15 cellular contexts compared by ENCODE assay signal in the genomic region with DNA sequence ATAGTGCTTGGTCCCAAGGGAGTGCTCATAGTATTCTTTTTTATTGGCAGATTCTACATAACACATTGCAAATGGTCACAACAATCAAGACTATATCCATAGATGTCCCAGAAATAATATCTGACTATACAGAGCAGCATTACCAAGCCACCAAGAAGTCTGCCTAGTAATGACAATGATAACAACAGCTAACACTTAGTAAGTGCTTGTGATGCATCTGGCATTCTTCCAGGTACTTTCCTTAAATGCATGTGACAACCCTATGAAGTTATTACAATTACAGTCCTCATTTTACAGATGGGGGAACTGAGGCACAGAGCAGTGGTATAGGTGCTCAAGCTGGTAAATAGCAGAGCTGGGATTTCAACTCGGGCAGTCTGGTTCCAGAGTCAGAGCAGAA. TPM values are rescaled to one million over a fixed set of nuclear protein-coding genes. Genes with fewer than 3 reads are reported as not detected.
DNase-seq lines count a peak whose midpoint lies in the region; ATAC-seq, FAIRE-seq and TF ChIP-seq lines count a peak whose summit lies in the region.
"Had no signal": no experiment of that assay in that cellular context is flagged by ENCODE, and none has a peak within 500 bp of the region (broad histone marks: within the 10 kb centered on the region; RNA-seq: fewer than 3 reads in every experiment).

No MANE protein-coding gene starts in this region.

- H3K9me2 ChIP-seq in PC-9 (ENCODE audit: insufficient read depth), result no peaks in the 10 kb centered on the region

- peak; percentile 86 for ATAC-seq in GM12878
- ATAC-seq in left lung, result peak; percentile 24
- ATAC-seq in HG02885 (IDR thresholded peaks at IDR 0.05; ENCODE audit: poor library complexity, unreplicated experiment), result no peak

- intact Hi-C loops in GM12878 (cut with micrococcal nuclease; ENCODE audit: unreplicated experiment) (no loop called here), left lung (cut with DNase I) (no loop called here), PC-9 (cut with micrococcal nuclease; ENCODE audit: unreplicated experiment) (loop anchor here (10.0 kb wide), 1 partner anchor 804 kb away; no protein-coding TSS in a partner anchor)

- RAD21 ChIA-PET in GM12878 (lab: Charles Lee; ENCODE audit: unreplicated experiment), result interaction anchor here (0.7 to 1.9 kb wide), 7 partner anchors 9 to 57 kb away, joined by 3 to 9 read pairs (median 4); no protein-coding TSS in a partner anchor

- no peaks in the 10 kb centered on the region for H3K9me3 ChIP-seq in HEK293 (ENCODE audit: control insufficient read depth, insufficient read depth, low read depth, low read length)
- H3K9me3 ChIP-seq in GM12878 (replicated peaks; ENCODE audit: control insufficient read depth, insufficient read depth, low read length), result no peaks in the 10 kb centered on the region
- no peaks in the 10 kb centered on the region for H3K9me3 ChIP-seq in left lung
- H3K9me3 ChIP-seq in PC-9 (ENCODE audit: insufficient read depth, low read depth), result no peaks in the 10 kb centered on the region
- H3K9me3 ChIP-seq: sigmoid colon, thoracic aorta had no signal

- TF ChIP-seq POLR2A in GM12878 (IDR thresholded peaks at IDR 0.05; ENCODE audit: low read depth, low read length), result no peak

- no peak overlapping the region for H3K9ac ChIP-seq in GM12878 (ENCODE audit: control insufficient read depth, insufficient read depth, low read length)

- TF ChIP-seq CTCF in HEK293 (tag by site-specific recombination; IDR thresholded peaks at IDR 0.05), result no peak
- TF ChIP-seq CTCF in GM12878 (IDR thresholded peaks at IDR 0.05 in 2 of 3, conservative IDR thresholded peaks at IDR 0.05 in 1 of 3; ENCODE audit: control insufficient read depth in 2 of 3, extremely low read depth in 1 of 3, insufficient read depth in 1 of 3, low read depth in 3 of 3, low read length in 3 of 3), result no peak
- no peak for TF ChIP-seq CTCF in left lung (IDR thresholded peaks at IDR 0.05)
- no peak for TF ChIP-seq CTCF in PC-9 (conservative IDR thresholded peaks at IDR 0.05)

- peaks cover 0 to 3% of the 10 kb centered on the region in 2 experiments; a peak in 1 of 3 replicates for H3K36me3 ChIP-seq in HEK293 (ENCODE audit: control insufficient read depth in 2 of 2, insufficient read depth in 1 of 2, low read length in 2 of 2)
- H3K36me3 ChIP-seq in GM12878 (ENCODE audit: control insufficient read depth in 2 of 2, insufficient read depth in 2 of 2, low read length in 1 of 2), result peaks cover 2 to 8% of the 10 kb centered on the region in 2 experiments
- H3K36me3 ChIP-seq in left lung, result no peaks in the 10 kb centered on the region
- H3K36me3 ChIP-seq in PC-9 (ENCODE audit: low read depth), result no peaks in the 10 kb centered on the region
- H3K36me3 ChIP-seq: sigmoid colon, thoracic aorta had no signal

- SMC1A ChIA-PET in GM12878 (lab: Charles Lee; ENCODE audit: uncharacterized antibody, unreplicated experiment), result interaction anchor here (0.6 to 2.2 kb wide), 10 partner anchors 8 to 140 kb away, joined by 3 to 9 read pairs (median 4); no protein-coding TSS in a partner anchor

- CTCF ChIA-PET in HEK293 (lab: Yijun Ruan, JAX), result interaction anchor here (0.6 kb wide), 1 partner anchor 1306 kb away, joined by 4 read pairs; no protein-coding TSS in a partner anchor
- CTCF ChIA-PET in GM12878 (lab: Yijun Ruan, JAX), result interaction anchor here (0.7 to 2.4 kb wide), 6 partner anchors 8 to 42 kb away, joined by 3 to 6 read pairs (median 4); no protein-coding TSS in a partner anchor
- CTCF ChIA-PET in PC-9 (lab: Charles Lee), result interaction anchor here (0.6 kb wide), 1 partner anchor 9 kb away, joined by 3 read pairs; no protein-coding TSS in a partner anchor

- no peak for TF ChIP-seq RAD21 in GM12878 (IDR thresholded peaks at IDR 0.05; ENCODE audit: insufficient read depth, low read depth, low read length)

- WGBS in GM12878 (ENCODE audit: insufficient coverage, insufficient replicate concordance, low lambda C conversion rate, missing lambda C conversion rate), result 38% methylated on average over 1 of the region's 1 CpG

- H3K27me3 ChIP-seq in GM12878 (replicated peaks in 1 of 2; ENCODE audit: control insufficient read depth in 2 of 2, insufficient read depth in 2 of 2, low read length in 1 of 2) (no peaks in the 10 kb centered on the region), left lung (no peaks in the 10 kb centered on the region), PC-9 (ENCODE audit: insufficient read depth, low read depth) (no peaks in the 10 kb centered on the region)
- H3K27me3 ChIP-seq: sigmoid colon had no signal

- no peaks in the 10 kb centered on the region for H3F3A ChIP-seq in PC-9 (ENCODE audit: insufficient read depth, low read depth)

- H4K20me1 ChIP-seq in GM12878 (ENCODE audit: control insufficient read depth, insufficient read depth) (no peaks in the 10 kb centered on the region), PC-9 (ENCODE audit: insufficient read depth) (no peaks in the 10 kb centered on the region)

- H3K4me2 ChIP-seq in GM12878 (ENCODE audit: control insufficient read depth, insufficient read depth), result no peak overlapping the region
- H3K4me2 ChIP-seq in PC-9, result no peak overlapping the region

- no peak for TF ChIP-seq EP300 in GM12878 (IDR thresholded peaks at IDR 0.05; ENCODE audit: borderline replicate concordance in 1 of 2, control insufficient read depth in 1 of 2, low read depth in 2 of 2, low read length in 2 of 2)

- BruUV-seq in GM12878 (replicated peaks; lab: Mats Ljungman, UMichigan) (no TSS peak), PC-9 (replicated peaks; lab: Mats Ljungman, UMichigan) (no TSS peak)

- in situ Hi-C loops in GM12878 (cut with MboI), result no loop called here

- H3K4me1 ChIP-seq in HEK293 (ENCODE audit: control insufficient read depth, insufficient read depth, low read length) (peaks cover 10% of the 10 kb centered on the region), GM12878 (ENCODE audit: control insufficient read depth, insufficient read depth, low read length) (peaks cover 5% of the 10 kb centered on the region; the same call in 1 of the 2 replicates), left lung (peaks cover 6% of the 10 kb centered on the region in 2 donors), PC-9 (replicated peaks; ENCODE audit: insufficient read depth) (peaks cover under 1% of the 10 kb centered on the region; the same call in 1 of the 2 replicates)

- POLR2A ChIA-PET in HEK293 (lab: Yijun Ruan, JAX) (no interaction called here), GM12878 (lab: Charles Lee) (interaction anchor here (1.3 to 1.6 kb wide), 2 partner anchors 9 to 10 kb away, joined by 4 to 6 read pairs; no protein-coding TSS in a partner anchor), PC-9 (lab: Charles Lee; ENCODE audit: unreplicated experiment) (interaction anchor here (0.5 kb wide), 1 partner anchor 842 kb away, joined by 6 read pairs; no protein-coding TSS in a partner anchor)

- H3K27ac ChIP-seq in HEK293 (ENCODE audit: extremely low read depth, low read depth, low read length) (no peak overlapping the region), GM12878 (ENCODE audit: control insufficient read depth, insufficient read depth) (peak overlapping the region; percentile 3; the same call in 1 of the 2 replicates), left lung (no peak overlapping the region), PC-9 (no peak overlapping the region)
- H3K27ac ChIP-seq: 22Rv1, sigmoid colon, thoracic aorta had no signal

- DNase-seq in DMS53 (lab: John Stamatoyannopoulos, UW) (peak; percentile 41), DMS53 treated with DMSO at 0.1 percent for 48 hours (lab: John Stamatoyannopoulos, UW; ENCODE audit: unreplicated experiment) (no peak), GM12878 (ENCODE audit: low read depth, low spot score) (no peak), left lung (no peak), PC-9 (no peak)
- no peak for DNase-seq in activated CD4-positive, alpha-beta T cell treated with anti-CD3 and anti-CD28 coated beads for 1 hour
- DNase-seq: activated CD4-positive, alpha-beta T cell treated with anti-CD3 and anti-CD28 coated beads, Interleukin-2, amount 10 ng/mL, durations not matched to agents 7 days and 5 days; amniotic stem cell; DMS153; NCI-H524; sigmoid colon had no signal

- no peak overlapping the region for H3K4me3 ChIP-seq in HEK293 (ENCODE audit: low read depth, low read length)
- no peak overlapping the region for H3K4me3 ChIP-seq in GM12878
- no peak overlapping the region for H3K4me3 ChIP-seq in left lung
- H3K4me3 ChIP-seq in PC-9, result no peak overlapping the region
- H3K4me3 ChIP-seq: sigmoid colon, thoracic aorta had no signal

- no peak for FAIRE-seq in GM12878 (lab: Jason Lieb, UNC)

- no peak overlapping the region for H2AFZ ChIP-seq in GM12878 (ENCODE audit: control insufficient read depth, low read depth, low read length)
- no peak overlapping the region for H2AFZ ChIP-seq in PC-9

- H3K79me2 ChIP-seq in GM12878 (ENCODE audit: control insufficient read depth, insufficient read depth, low read length), result peaks cover 5% of the 10 kb centered on the region; the same call in 1 of the 2 replicates
- no peaks in the 10 kb centered on the region for H3K79me2 ChIP-seq in PC-9 (ENCODE audit: low read depth)

TF ChIP-seq in HEK293, 187 proteins besides CTCF, POLR2A, EP300 and RAD21:
- TF ChIP-seq ZNF626 (tag by site-specific recombination; IDR thresholded peaks at IDR 0.05), result no peak
- TF ChIP-seq ZNF341 (tag by site-specific recombination; IDR thresholded peaks at IDR 0.05; ENCODE audit: low read depth), result peak; percentile 48; the same call in 1 of the 2 replicates
TF ChIP-seq in HEK293: peak in this region for 1.

TF ChIP-seq in GM12878, 131 proteins besides CTCF, POLR2A, EP300 and RAD21 (continues in another document):
- TF ChIP-seq MYC (IDR thresholded peaks at IDR 0.05; ENCODE audit: insufficient read depth, insufficient read length, insufficient replicate concordance, low read length, severe bottlenecking), result no peak
- TF ChIP-seq CHD1 (IDR thresholded peaks at IDR 0.05; ENCODE audit: low read depth, low read length), result no peak

RNA-seq across cellular contexts. Expression of a gene that starts 49.6 kb away (rescaled TPM):
- total RNA-seq in GM12878 (2013; cell fraction: nucleolus; rRNA removed), result 169 and 171 TPM in 2 replicates
- total RNA-seq in GM12878 (2014; rRNA removed) (43.2 and 44.7 TPM in 2 replicates), GM12878 (2014; rRNA removed; fragmentation: Illumina TruSeq; extraction: Trizol) (44.1 and 46.6 TPM in 2 replicates), GM12878 (2021) (46.8 and 56.2 TPM in 2 replicates), left lung (10 to 100 TPM; 35.9 to 45.1 TPM), PC-9 (2021) (64.1 and 67.5 TPM in 2 replicates)
- polyA plus RNA-seq in GM12878 (2011; ENCODE audit: low read depth), result 7.7 TPM
- polyA plus RNA-seq in GM12878 (2011; rRNA removed) (49.1 and 57.6 TPM in 2 replicates), GM12878 (2014; fragmentation: Illumina TruSeq; extraction: Trizol) (42.2 and 50.0 TPM in 2 replicates), GM12878 (2014; fragmentation: Nextera tagmentation; extraction: Ambion mirVana) (10 to 100 TPM; 14.2 to 18.7 TPM), GM12878 (2014; rRNA removed) (24.2 and 31.0 TPM in 2 replicates), GM12878 (2016; fragmentation: Nextera tagmentation; extraction: Ambion mirVana) (10 to 100 TPM; 61.5 to 62.0 TPM)
- polyA plus RNA-seq in GM12878 (2011; cell fraction: cytosol; rRNA removed), result 20.0 and 23.7 TPM in 2 replicates
- 43.7 and 47.8 TPM in 2 replicates for polyA plus RNA-seq in GM12878 (2011; cell fraction: nucleus; rRNA removed)
- polyA plus RNA-seq in GM12878 (2012), result 18.0 and 20.0 TPM in 2 replicates
- 51.6 and 52.4 TPM in 2 replicates for polyA minus RNA-seq in GM12878 (2011; rRNA and poly(A)+ RNA removed)
- 17.4 and 20.8 TPM in 2 replicates for polyA minus RNA-seq in GM12878 (2011; cell fraction: cytosol; rRNA and poly(A)+ RNA removed)
- 43.2 and 92.9 TPM in 2 replicates for polyA minus RNA-seq in GM12878 (2011; cell fraction: nucleus; rRNA and poly(A)+ RNA removed)
